In the genomic region with DNA sequence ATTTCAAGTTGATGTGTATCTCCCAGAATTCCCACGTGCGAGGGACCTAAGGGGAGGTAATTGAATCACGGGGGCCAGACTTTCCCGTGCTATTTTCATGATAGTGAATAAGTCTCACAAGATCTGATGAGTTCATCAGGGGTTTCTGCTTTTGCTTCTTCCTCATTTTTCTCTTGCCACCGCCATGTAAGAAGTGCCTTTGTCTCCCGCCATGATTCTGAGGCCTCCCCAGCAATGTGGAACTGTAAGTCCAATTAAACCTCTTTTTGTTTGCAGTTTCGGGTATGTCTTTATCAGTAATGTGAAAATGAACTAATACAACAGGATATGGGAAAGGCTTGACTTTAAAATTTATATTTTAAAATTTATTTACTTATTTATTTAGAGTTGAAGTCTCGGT, we compare ENCODE assay signal across 1 cellular context.
TF ChIP-seq lines count a peak whose summit lies in the region.

No MANE protein-coding gene starts in this region.

TF ChIP-seq in SK-N-SH treated with all-trans-retinoic acid at 6 μM for 48 hours, 23 proteins besides CTCF, POLR2A, EP300 and RAD21 (continued from another document):
- TF ChIP-seq, protein P1, sequence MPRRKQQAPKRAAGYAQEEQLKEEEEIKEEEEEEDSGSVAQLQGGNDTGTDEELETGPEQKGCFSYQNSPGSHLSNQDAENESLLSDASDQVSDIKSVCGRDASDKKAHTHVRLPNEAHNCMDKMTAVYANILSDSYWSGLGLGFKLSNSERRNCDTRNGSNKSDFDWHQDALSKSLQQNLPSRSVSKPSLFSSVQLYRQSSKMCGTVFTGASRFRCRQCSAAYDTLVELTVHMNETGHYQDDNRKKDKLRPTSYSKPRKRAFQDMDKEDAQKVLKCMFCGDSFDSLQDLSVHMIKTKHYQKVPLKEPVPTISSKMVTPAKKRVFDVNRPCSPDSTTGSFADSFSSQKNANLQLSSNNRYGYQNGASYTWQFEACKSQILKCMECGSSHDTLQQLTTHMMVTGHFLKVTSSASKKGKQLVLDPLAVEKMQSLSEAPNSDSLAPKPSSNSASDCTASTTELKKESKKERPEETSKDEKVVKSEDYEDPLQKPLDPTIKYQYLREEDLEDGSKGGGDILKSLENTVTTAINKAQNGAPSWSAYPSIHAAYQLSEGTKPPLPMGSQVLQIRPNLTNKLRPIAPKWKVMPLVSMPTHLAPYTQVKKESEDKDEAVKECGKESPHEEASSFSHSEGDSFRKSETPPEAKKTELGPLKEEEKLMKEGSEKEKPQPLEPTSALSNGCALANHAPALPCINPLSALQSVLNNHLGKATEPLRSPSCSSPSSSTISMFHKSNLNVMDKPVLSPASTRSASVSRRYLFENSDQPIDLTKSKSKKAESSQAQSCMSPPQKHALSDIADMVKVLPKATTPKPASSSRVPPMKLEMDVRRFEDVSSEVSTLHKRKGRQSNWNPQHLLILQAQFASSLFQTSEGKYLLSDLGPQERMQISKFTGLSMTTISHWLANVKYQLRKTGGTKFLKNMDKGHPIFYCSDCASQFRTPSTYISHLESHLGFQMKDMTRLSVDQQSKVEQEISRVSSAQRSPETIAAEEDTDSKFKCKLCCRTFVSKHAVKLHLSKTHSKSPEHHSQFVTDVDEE (CRISPR knock-in tag; IDR thresholded peaks at IDR 0.05), result no peak
- TF ChIP-seq, protein P2, sequence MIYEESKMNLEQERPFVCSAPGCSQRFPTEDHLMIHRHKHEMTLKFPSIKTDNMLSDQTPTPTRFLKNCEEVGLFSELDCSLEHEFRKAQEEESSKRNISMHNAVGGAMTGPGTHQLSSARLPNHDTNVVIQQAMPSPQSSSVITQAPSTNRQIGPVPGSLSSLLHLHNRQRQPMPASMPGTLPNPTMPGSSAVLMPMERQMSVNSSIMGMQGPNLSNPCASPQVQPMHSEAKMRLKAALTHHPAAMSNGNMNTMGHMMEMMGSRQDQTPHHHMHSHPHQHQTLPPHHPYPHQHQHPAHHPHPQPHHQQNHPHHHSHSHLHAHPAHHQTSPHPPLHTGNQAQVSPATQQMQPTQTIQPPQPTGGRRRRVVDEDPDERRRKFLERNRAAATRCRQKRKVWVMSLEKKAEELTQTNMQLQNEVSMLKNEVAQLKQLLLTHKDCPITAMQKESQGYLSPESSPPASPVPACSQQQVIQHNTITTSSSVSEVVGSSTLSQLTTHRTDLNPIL (CRISPR knock-in tag; IDR thresholded peaks at IDR 0.05; ENCODE audit: low read depth), result no peak
- no peak for TF ChIP-seq CSDC2 (CRISPR knock-in tag; IDR thresholded peaks at IDR 0.05)
- no peak for TF ChIP-seq ZFP3 (CRISPR knock-in tag; IDR thresholded peaks at IDR 0.05)
- TF ChIP-seq ISL1 (CRISPR knock-in tag; IDR thresholded peaks at IDR 0.05), result no peak
- no peak for TF ChIP-seq ESRRG (CRISPR knock-in tag; IDR thresholded peaks at IDR 0.05)
- TF ChIP-seq PPARA (CRISPR knock-in tag; IDR thresholded peaks at IDR 0.05; ENCODE audit: borderline replicate concordance), result no peak
- no peak for TF ChIP-seq RARB (CRISPR knock-in tag; IDR thresholded peaks at IDR 0.05)
- TF ChIP-seq TCF4 (CRISPR knock-in tag; IDR thresholded peaks at IDR 0.05; ENCODE audit: borderline replicate concordance), result no peak
- no peak for TF ChIP-seq ARNTL (CRISPR knock-in tag; IDR thresholded peaks at IDR 0.05; ENCODE audit: borderline replicate concordance, low read depth)
- TF ChIP-seq SNAI2 (CRISPR knock-in tag; IDR thresholded peaks at IDR 0.05), result no peak
- TF ChIP-seq, protein P3, sequence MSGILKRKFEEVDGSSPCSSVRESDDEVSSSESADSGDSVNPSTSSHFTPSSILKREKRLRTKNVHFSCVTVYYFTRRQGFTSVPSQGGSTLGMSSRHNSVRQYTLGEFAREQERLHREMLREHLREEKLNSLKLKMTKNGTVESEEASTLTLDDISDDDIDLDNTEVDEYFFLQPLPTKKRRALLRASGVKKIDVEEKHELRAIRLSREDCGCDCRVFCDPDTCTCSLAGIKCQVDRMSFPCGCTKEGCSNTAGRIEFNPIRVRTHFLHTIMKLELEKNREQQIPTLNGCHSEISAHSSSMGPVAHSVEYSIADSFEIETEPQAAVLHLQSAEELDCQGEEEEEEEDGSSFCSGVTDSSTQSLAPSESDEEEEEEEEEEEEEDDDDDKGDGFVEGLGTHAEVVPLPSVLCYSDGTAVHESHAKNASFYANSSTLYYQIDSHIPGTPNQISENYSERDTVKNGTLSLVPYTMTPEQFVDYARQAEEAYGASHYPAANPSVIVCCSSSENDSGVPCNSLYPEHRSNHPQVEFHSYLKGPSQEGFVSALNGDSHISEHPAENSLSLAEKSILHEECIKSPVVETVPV (CRISPR knock-in tag; IDR thresholded peaks at IDR 0.05), result no peak
- TF ChIP-seq ZNF70 (CRISPR knock-in tag; IDR thresholded peaks at IDR 0.05), result no peak
